Comparison of ENCODE assay signal across 3 cellular contexts in the genomic region with DNA sequence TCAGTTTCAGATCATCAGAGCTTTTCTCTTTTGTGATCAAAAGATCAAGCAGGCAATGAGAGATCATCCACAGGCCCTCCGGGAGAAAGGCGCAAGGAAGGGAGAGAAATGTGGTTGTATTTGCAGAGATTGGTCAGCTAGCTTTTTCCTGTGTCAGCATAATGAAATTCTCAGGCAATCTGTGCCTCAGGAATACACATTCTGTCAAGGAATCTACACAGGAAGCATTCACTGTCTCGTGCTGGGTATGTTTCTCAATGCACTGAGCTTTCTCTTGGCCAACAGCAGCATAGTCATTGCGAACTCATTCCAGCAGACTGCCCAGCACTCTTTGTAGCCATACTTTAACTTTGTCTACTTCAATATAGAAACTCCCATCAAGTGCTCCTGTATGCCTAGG.
TF ChIP-seq lines count a peak whose summit lies in the region.

No MANE protein-coding gene starts in this region.

TF ChIP-seq in GM23338, 12 proteins besides CTCF, POLR2A, EP300 and RAD21 (continues in another document):
- no peak for TF ChIP-seq ZNF331 (CRISPR knock-in tag; IDR thresholded peaks at IDR 0.05; ENCODE audit: low read depth)
- TF ChIP-seq EZH2 (IDR thresholded peaks at IDR 0.05; ENCODE audit: low read depth, unreplicated experiment): no peak
- TF ChIP-seq, protein P1, sequence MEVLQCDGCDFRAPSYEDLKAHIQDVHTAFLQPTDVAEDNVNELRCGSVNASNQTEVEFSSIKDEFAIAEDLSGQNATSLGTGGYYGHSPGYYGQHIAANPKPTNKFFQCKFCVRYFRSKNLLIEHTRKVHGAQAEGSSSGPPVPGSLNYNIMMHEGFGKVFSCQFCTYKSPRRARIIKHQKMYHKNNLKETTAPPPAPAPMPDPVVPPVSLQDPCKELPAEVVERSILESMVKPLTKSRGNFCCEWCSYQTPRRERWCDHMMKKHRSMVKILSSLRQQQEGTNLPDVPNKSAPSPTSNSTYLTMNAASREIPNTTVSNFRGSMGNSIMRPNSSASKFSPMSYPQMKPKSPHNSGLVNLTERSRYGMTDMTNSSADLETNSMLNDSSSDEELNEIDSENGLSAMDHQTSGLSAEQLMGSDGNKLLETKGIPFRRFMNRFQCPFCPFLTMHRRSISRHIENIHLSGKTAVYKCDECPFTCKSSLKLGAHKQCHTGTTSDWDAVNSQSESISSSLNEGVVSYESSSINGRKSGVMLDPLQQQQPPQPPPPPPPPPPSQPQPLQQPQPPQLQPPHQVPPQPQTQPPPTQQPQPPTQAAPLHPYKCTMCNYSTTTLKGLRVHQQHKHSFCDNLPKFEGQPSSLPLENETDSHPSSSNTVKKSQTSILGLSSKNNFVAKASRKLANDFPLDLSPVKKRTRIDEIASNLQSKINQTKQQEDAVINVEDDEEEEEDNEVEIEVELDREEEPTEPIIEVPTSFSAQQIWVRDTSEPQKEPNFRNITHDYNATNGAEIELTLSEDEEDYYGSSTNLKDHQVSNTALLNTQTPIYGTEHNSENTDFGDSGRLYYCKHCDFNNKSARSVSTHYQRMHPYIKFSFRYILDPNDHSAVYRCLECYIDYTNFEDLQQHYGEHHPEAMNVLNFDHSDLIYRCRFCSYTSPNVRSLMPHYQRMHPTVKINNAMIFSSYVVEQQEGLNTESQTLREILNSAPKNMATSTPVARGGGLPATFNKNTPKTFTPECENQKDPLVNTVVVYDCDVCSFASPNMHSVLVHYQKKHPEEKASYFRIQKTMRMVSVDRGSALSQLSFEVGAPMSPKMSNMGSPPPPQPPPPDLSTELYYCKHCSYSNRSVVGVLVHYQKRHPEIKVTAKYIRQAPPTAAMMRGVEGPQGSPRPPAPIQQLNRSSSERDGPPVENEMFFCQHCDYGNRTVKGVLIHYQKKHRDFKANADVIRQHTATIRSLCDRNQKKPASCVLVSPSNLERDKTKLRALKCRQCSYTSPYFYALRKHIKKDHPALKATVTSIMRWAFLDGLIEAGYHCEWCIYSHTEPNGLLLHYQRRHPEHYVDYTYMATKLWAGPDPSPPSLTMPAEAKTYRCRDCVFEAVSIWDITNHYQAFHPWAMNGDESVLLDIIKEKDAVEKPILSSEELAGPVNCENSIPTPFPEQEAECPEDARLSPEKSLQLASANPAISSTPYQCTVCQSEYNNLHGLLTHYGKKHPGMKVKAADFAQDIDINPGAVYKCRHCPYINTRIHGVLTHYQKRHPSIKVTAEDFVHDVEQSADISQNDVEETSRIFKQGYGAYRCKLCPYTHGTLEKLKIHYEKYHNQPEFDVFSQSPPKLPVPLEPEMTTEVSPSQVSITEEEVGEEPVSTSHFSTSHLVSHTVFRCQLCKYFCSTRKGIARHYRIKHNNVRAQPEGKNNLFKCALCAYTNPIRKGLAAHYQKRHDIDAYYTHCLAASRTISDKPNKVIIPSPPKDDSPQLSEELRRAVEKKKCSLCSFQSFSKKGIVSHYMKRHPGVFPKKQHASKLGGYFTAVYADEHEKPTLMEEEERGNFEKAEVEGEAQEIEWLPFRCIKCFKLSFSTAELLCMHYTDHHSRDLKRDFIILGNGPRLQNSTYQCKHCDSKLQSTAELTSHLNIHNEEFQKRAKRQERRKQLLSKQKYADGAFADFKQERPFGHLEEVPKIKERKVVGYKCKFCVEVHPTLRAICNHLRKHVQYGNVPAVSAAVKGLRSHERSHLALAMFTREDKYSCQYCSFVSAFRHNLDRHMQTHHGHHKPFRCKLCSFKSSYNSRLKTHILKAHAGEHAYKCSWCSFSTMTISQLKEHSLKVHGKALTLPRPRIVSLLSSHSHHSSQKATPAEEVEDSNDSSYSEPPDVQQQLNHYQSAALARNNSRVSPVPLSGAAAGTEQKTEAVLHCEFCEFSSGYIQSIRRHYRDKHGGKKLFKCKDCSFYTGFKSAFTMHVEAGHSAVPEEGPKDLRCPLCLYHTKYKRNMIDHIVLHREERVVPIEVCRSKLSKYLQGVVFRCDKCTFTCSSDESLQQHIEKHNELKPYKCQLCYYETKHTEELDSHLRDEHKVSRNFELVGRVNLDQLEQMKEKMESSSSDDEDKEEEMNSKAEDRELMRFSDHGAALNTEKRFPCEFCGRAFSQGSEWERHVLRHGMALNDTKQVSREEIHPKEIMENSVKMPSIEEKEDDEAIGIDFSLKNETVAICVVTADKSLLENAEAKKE (CRISPR knock-in tag; IDR thresholded peaks at IDR 0.05): no peak
- no peak for TF ChIP-seq STAT1 (IDR thresholded peaks at IDR 0.05; ENCODE audit: unreplicated experiment)
- TF ChIP-seq NANOG (IDR thresholded peaks at IDR 0.05; ENCODE audit: borderline replicate concordance): no peak

TF ChIP-seq in K562, 482 proteins besides CTCF, POLR2A, EP300 and RAD21:
- TF ChIP-seq MAFK (IDR thresholded peaks at IDR 0.05; ENCODE audit: low read length): peak; percentile 24; the same call in 1 of the 2 replicates
- TF ChIP-seq, protein P2, sequence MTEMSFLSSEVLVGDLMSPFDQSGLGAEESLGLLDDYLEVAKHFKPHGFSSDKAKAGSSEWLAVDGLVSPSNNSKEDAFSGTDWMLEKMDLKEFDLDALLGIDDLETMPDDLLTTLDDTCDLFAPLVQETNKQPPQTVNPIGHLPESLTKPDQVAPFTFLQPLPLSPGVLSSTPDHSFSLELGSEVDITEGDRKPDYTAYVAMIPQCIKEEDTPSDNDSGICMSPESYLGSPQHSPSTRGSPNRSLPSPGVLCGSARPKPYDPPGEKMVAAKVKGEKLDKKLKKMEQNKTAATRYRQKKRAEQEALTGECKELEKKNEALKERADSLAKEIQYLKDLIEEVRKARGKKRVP (CRISPR knock-in tag; IDR thresholded peaks at IDR 0.05): no peak
- TF ChIP-seq FOXA3 (CRISPR knock-in tag; conservative IDR thresholded peaks at IDR 0.05 in 1 of 2, IDR thresholded peaks at IDR 0.05 in 1 of 2): no peak
- TF ChIP-seq, protein P3, sequence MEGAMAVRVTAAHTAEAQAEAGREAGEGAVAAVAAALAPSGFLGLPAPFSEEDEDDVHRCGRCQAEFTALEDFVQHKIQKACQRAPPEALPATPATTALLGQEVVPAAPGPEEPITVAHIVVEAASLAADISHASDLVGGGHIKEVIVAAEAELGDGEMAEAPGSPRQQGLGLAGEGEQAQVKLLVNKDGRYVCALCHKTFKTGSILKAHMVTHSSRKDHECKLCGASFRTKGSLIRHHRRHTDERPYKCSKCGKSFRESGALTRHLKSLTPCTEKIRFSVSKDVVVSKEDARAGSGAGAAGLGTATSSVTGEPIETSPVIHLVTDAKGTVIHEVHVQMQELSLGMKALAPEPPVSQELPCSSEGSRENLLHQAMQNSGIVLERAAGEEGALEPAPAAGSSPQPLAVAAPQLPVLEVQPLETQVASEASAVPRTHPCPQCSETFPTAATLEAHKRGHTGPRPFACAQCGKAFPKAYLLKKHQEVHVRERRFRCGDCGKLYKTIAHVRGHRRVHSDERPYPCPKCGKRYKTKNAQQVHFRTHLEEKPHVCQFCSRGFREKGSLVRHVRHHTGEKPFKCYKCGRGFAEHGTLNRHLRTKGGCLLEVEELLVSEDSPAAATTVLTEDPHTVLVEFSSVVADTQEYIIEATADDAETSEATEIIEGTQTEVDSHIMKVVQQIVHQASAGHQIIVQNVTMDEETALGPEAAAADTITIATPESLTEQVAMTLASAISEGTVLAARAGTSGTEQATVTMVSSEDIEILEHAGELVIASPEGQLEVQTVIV (CRISPR knock-in tag; IDR thresholded peaks at IDR 0.05; ENCODE audit: borderline replicate concordance): no peak
- TF ChIP-seq, protein P4, sequence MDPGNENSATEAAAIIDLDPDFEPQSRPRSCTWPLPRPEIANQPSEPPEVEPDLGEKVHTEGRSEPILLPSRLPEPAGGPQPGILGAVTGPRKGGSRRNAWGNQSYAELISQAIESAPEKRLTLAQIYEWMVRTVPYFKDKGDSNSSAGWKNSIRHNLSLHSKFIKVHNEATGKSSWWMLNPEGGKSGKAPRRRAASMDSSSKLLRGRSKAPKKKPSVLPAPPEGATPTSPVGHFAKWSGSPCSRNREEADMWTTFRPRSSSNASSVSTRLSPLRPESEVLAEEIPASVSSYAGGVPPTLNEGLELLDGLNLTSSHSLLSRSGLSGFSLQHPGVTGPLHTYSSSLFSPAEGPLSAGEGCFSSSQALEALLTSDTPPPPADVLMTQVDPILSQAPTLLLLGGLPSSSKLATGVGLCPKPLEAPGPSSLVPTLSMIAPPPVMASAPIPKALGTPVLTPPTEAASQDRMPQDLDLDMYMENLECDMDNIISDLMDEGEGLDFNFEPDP (CRISPR knock-in tag; IDR thresholded peaks at IDR 0.05): no peak
- no peak for TF ChIP-seq ASH1L (IDR thresholded peaks at IDR 0.05; ENCODE audit: borderline replicate concordance, low read depth, partially characterized antibody)
- TF ChIP-seq, protein P5, sequence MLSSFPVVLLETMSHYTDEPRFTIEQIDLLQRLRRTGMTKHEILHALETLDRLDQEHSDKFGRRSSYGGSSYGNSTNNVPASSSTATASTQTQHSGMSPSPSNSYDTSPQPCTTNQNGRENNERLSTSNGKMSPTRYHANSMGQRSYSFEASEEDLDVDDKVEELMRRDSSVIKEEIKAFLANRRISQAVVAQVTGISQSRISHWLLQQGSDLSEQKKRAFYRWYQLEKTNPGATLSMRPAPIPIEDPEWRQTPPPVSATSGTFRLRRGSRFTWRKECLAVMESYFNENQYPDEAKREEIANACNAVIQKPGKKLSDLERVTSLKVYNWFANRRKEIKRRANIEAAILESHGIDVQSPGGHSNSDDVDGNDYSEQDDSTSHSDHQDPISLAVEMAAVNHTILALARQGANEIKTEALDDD (IDR thresholded peaks at IDR 0.05): no peak
- TF ChIP-seq GATAD2B (IDR thresholded peaks at IDR 0.05; ENCODE audit: borderline replicate concordance): no peak
TF ChIP-seq in K562: peak in this region for 1.

TF ChIP-seq in HepG2, 621 proteins besides CTCF, POLR2A, EP300 and RAD21:
- TF ChIP-seq MAFK (conservative IDR thresholded peaks at IDR 0.05 in 1 of 2, IDR thresholded peaks at IDR 0.05 in 1 of 2; ENCODE audit: low read length in 2 of 2) (peak; percentile 69 to 85), MAFF (IDR thresholded peaks at IDR 0.05; ENCODE audit: low read depth, low read length) (peak; percentile 68)
- TF ChIP-seq, protein P6, sequence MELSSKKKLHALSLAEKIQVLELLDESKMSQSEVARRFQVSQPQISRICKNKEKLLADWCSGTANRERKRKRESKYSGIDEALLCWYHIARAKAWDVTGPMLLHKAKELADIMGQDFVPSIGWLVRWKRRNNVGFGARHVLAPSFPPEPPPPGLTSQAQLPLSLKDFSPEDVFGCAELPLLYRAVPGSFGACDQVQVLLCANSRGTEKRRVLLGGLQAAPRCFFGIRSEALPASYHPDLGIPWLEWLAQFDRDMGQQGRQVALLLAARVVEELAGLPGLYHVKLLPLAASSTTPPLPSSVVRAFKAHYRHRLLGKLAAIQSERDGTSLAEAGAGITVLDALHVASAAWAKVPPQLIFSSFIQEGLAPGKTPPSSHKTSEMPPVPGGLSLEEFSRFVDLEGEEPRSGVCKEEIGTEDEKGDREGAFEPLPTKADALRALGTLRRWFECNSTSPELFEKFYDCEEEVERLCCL (CRISPR knock-in tag; IDR thresholded peaks at IDR 0.05; ENCODE audit: borderline replicate concordance): no peak
